In the genomic region with DNA sequence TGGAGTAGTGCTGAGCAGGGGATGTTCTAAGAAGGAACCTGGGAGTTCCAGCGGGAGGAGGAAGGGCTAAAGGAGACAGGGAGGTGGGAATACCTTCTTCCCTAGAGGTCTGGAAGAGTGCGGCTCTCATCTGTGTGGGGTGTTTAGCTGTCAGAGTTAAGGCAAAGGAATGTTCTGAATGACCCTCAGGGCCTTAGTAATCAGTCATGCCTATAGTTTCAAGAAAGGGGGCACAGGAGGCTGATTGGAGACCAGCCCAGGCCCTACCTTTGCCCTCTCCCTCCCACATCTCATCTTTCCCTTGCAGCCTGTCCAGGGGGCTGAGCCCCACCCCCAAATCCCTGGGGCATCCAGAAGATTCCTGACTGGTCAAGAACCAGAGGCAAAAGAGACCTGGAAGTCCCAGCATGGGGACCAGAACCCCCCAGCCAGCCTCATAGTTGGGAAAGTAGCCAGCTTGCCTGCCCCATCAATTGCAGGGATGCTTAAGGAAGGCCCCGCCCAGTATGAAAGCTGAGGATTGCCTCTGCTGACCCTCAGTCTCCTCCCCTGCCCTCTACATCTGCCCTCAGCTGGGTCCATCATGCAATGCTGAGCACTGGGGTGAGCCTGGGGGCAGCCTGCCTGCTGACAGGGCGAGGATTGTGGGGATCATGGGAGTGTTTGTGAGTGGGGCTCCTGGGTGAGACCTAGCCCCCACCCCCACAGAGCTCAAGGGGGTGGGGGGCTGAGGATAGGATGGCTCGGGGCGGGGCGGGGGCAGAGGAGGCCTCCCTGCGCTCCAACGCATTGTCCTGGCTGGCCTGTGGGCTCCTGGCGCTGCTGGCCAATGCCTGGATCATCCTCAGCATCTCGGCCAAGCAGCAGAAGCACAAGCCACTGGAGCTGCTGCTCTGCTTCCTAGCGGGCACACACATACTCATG, we compare ENCODE assay signal across 20 cellular contexts. TPM values are rescaled to one million over a fixed set of nuclear protein-coding genes. Genes with fewer than 3 reads are reported as not detected.
A peak's percentile ranks its signal among the peaks of the same experiment; 100 is the strongest.
DNase-seq lines count a peak whose midpoint lies in the region; ATAC-seq and TF ChIP-seq lines count a peak whose summit lies in the region.
"Had no signal": no experiment of that assay in that cellular context is flagged by ENCODE, and none has a peak within 500 bp of the region (broad histone marks: within the 10 kb centered on the region; RNA-seq: fewer than 3 reads in every experiment).

No MANE protein-coding gene starts in this region.

- peaks cover 41% of the 10 kb centered on the region for H3K4me1 ChIP-seq in suprapubic skin

- H3K9me3 ChIP-seq in CD4-positive, alpha-beta T cell (ENCODE audit: control insufficient read depth, low read length) = no peaks in the 10 kb centered on the region
- H3K9me3 ChIP-seq in suprapubic skin = no peaks in the 10 kb centered on the region
- H3K9me3 ChIP-seq: lower lobe of right lung had no signal

- CTCF ChIA-PET in CD4-positive, alpha-beta T cell (lab: Charles Lee) = interaction anchor here (1.8 kb wide), 1 partner anchor 70 kb away, joined by 8 read pairs; a partner anchor contains a TSS
- CTCF ChIA-PET in WTC11 (lab: Charles Lee) = interaction anchor here (0.6 to 6.4 kb wide), 7 partner anchors 11 to 203 kb away, joined by 3 to 112 read pairs (median 5); a partner anchor contains a TSS

- H3K4me3 Mint-ChIP-seq in CD4-positive, alpha-beta T cell = peak overlapping the region; percentile 36
- H3K4me3 Mint-ChIP-seq in WTC11 = peak overlapping the region; percentile 78
- H3K4me3 Mint-ChIP-seq: activated CD8-positive, alpha-beta T cell treated with anti-CD3 and anti-CD28 coated beads, Interleukin-2, amount 10 ng/mL, durations not matched to agents 7 days and 5 days; stimulated activated naive CD8-positive, alpha-beta T cell treated with anti-CD3 and anti-CD28 coated beads, Interleukin-15, Interleukin-2, amounts not matched to agents 100 ng/mL and 50 ng/mL, for 24 hours had no signal

- peaks cover 28% of the 10 kb centered on the region for H3K36me3 Mint-ChIP-seq in CD4-positive, alpha-beta T cell (ENCODE audit: low read depth)
- H3K36me3 Mint-ChIP-seq in WTC11 = peaks cover 5% of the 10 kb centered on the region; the same call in 1 of the 2 replicates
- H3K36me3 Mint-ChIP-seq: naive thymus-derived CD8-positive, alpha-beta T cell had no signal

- peaks cover 19% of the 10 kb centered on the region for H3K27me3 ChIP-seq in CD4-positive, alpha-beta T cell (ENCODE audit: control insufficient read depth, insufficient read depth, low read length)
- H3K27me3 ChIP-seq in suprapubic skin = peaks cover 42% of the 10 kb centered on the region

- TF ChIP-seq EP300 in suprapubic skin (IDR thresholded peaks at IDR 0.05) = no peak

- no peak for ATAC-seq in CD4-positive, alpha-beta T cell (ENCODE audit: poor library complexity)
- ATAC-seq in WTC11 = no peak
- ATAC-seq in HG03460 (IDR thresholded peaks at IDR 0.05; ENCODE audit: unreplicated experiment) = no peak
- ATAC-seq: activated CD8-positive, alpha-beta T cell treated with anti-CD3 and anti-CD28 coated beads, Interleukin-2, amount 10 ng/mL, durations not matched to agents 7 days and 5 days; lower lobe of right lung; naive thymus-derived CD8-positive, alpha-beta T cell; T-cell had no signal

- H3K27ac ChIP-seq in CD4-positive, alpha-beta T cell (ENCODE audit: low read depth, low read length) = no peak overlapping the region
- H3K27ac ChIP-seq in suprapubic skin = no peak overlapping the region
- H3K27ac ChIP-seq: epithelial cell of prostate, lower lobe of right lung had no signal

- peaks cover 32% of the 10 kb centered on the region for H3K27me3 Mint-ChIP-seq in CD4-positive, alpha-beta T cell
- H3K27me3 Mint-ChIP-seq in WTC11 (ENCODE audit: low read depth) = peaks cover 58% of the 10 kb centered on the region

- TF ChIP-seq POLR2A in suprapubic skin (IDR thresholded peaks at IDR 0.05) = no peak

- H3K27ac Mint-ChIP-seq in CD4-positive, alpha-beta T cell = no peak overlapping the region
- no peak overlapping the region for H3K27ac Mint-ChIP-seq in WTC11
- H3K27ac Mint-ChIP-seq: activated CD8-positive, alpha-beta T cell treated with anti-CD3 and anti-CD28 coated beads, Interleukin-2, amount 10 ng/mL, durations not matched to agents 7 days and 5 days; activated T-helper 2 cell treated with anti-CD3 and anti-CD28 coated beads, Interferon-gamma antibody, Interleukin-2, Interleukin-4, amounts not matched to agents 10 μg/mL and 5 μg/mL and 100 μg/mL, durations not matched to agents 14 hours and 24 hours and 36 hours; stimulated activated naive CD8-positive, alpha-beta T cell treated with anti-CD3 and anti-CD28 coated beads, Interleukin-15, Interleukin-2, amounts not matched to agents 100 ng/mL and 50 ng/mL, for 24 hours had no signal

- no peaks in the 10 kb centered on the region for H3K9me3 Mint-ChIP-seq in CD4-positive, alpha-beta T cell
- H3K9me3 Mint-ChIP-seq in WTC11 = no peaks in the 10 kb centered on the region
- H3K9me3 Mint-ChIP-seq: activated T-helper 2 cell treated with anti-CD3 and anti-CD28 coated beads, Interferon-gamma antibody, Interleukin-2, Interleukin-4, amounts not matched to agents 10 μg/mL and 5 μg/mL and 100 μg/mL, durations not matched to agents 14 hours and 24 hours and 36 hours; CD4-positive, alpha-beta memory T cell; naive thymus-derived CD8-positive, alpha-beta T cell; stimulated activated naive CD8-positive, alpha-beta T cell treated with anti-CD3 and anti-CD28 coated beads, Interleukin-15, Interleukin-2, amounts not matched to agents 100 ng/mL and 50 ng/mL, for 24 hours; T-cell had no signal

- intact Hi-C loops in CD4-positive, alpha-beta T cell (cut with DNase I, micrococcal nuclease) = loop anchor here in 1 of 2 experiments (2.0 kb wide), 1 partner anchor 205 kb away; no protein-coding TSS in a partner anchor

- TF ChIP-seq CTCF in CD4-positive, alpha-beta T cell (IDR thresholded peaks at IDR 0.05) = no peak
- TF ChIP-seq CTCF in WTC11 (IDR thresholded peaks at IDR 0.05) (no peak), suprapubic skin (IDR thresholded peaks at IDR 0.05) (no peak)

- no peaks in the 10 kb centered on the region for H3K36me3 ChIP-seq in suprapubic skin
- H3K36me3 ChIP-seq: lower lobe of right lung had no signal

- WGBS in suprapubic skin = 66% methylated on average over 6 of the region's 12 CpGs

- no peak for DNase-seq in CD4-positive, alpha-beta T cell
- DNase-seq in WTC11 (ENCODE audit: low spot score) (no peak), left kidney (ENCODE audit: low read depth, low spot score) (peak; percentile 75), NCI-H2107 (lab: John Stamatoyannopoulos, UW) (no peak), suprapubic skin (ENCODE audit: low spot score in 2 of 2) (no peak)
- DNase-seq: activated CD8-positive, alpha-beta T cell treated with anti-CD3 and anti-CD28 coated beads, Interleukin-2, amount 10 ng/mL, durations not matched to agents 7 days and 5 days; amniotic stem cell; CD4-positive, alpha-beta memory T cell; DMS79 treated with DMSO at 0.1 percent for 48 hours; lower lobe of right lung; MV-4-11; NCI-H2029; NCI-H524; Right ventricle myocardium superior had no signal

- H3K4me1 Mint-ChIP-seq in CD4-positive, alpha-beta T cell (ENCODE audit: low read depth) = peaks cover 27% of the 10 kb centered on the region
- peaks cover 74% of the 10 kb centered on the region for H3K4me1 Mint-ChIP-seq in WTC11

- POLR2A ChIA-PET in CD4-positive, alpha-beta T cell (lab: Charles Lee) = interaction anchor here (0.6 to 8.0 kb wide), 2 partner anchors 70 to 134 kb away, joined by 3 to 57 read pairs; a partner anchor contains a TSS
- POLR2A ChIA-PET in WTC11 (lab: Charles Lee) = interaction anchor here (0.6 to 1.6 kb wide), 3 partner anchors 34 to 70 kb away, joined by 3 to 9 read pairs (median 3); a partner anchor contains a TSS

- H3K4me3 ChIP-seq in suprapubic skin = no peak overlapping the region

TF ChIP-seq in WTC11, 78 proteins besides CTCF, POLR2A, EP300 and RAD21:
- no peak for TF ChIP-seq NR2C2 (CRISPR knock-in tag; IDR thresholded peaks at IDR 0.05)
- TF ChIP-seq ZNF121 (CRISPR knock-in tag; IDR thresholded peaks at IDR 0.05) = no peak
- TF ChIP-seq, protein P1, sequence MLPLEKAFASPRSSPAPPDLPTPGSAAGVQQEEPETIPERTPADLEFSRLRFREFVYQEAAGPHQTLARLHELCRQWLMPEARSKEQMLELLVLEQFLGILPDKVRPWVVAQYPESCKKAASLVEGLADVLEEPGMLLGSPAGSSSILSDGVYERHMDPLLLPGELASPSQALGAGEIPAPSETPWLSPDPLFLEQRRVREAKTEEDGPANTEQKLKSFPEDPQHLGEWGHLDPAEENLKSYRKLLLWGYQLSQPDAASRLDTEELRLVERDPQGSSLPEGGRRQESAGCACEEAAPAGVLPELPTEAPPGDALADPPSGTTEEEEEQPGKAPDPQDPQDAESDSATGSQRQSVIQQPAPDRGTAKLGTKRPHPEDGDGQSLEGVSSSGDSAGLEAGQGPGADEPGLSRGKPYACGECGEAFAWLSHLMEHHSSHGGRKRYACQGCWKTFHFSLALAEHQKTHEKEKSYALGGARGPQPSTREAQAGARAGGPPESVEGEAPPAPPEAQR (CRISPR knock-in tag; IDR thresholded peaks at IDR 0.05) = no peak
- TF ChIP-seq ETV6 (CRISPR knock-in tag; IDR thresholded peaks at IDR 0.05) = no peak
- TF ChIP-seq NFATC4 (CRISPR knock-in tag; IDR thresholded peaks at IDR 0.05) = no peak
- TF ChIP-seq, protein P2, sequence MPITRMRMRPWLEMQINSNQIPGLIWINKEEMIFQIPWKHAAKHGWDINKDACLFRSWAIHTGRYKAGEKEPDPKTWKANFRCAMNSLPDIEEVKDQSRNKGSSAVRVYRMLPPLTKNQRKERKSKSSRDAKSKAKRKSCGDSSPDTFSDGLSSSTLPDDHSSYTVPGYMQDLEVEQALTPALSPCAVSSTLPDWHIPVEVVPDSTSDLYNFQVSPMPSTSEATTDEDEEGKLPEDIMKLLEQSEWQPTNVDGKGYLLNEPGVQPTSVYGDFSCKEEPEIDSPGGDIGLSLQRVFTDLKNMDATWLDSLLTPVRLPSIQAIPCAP (CRISPR knock-in tag; IDR thresholded peaks at IDR 0.05) = no peak
- TF ChIP-seq HMGA2 (CRISPR knock-in tag; IDR thresholded peaks at IDR 0.05) = no peak

RNA-seq across cellular contexts. Expression of a gene that starts 1.8 kb away (rescaled TPM):
- not detected for total RNA-seq in CD4-positive, alpha-beta T cell
- total RNA-seq in WTC11 (2021) (7.3 to 9.3 TPM (median 8.2 TPM) in 3 replicates), suprapubic skin (1 to 10 TPM in 2 of 4 donors, under 1 TPM in 2; 0.47 to 2.1 (median 1.0) TPM)
- total RNA-seq: naive thymus-derived CD8-positive, alpha-beta T cell had no signal

RNA-seq across cellular contexts. Expression of a gene that starts 4.8 kb away (rescaled TPM):
- 1 to 10 TPM; 2.5 to 4.1 TPM for total RNA-seq in CD4-positive, alpha-beta T cell
- total RNA-seq in WTC11 (2021) (49.9 to 55.7 TPM (median 50.7 TPM) in 3 replicates), suprapubic skin (10 to 100 TPM in 3 of 4 donors, 1 to 10 TPM in 1; 5.0 to 30.5 (median 14.3) TPM)

RNA-seq across cellular contexts. Expression of a gene that starts 17.3 kb away (rescaled TPM):
- under 1 TPM; 0.75 to 0.85 TPM for total RNA-seq in CD4-positive, alpha-beta T cell
- total RNA-seq in WTC11 (2021) (14.0 to 16.5 TPM (median 14.3 TPM) in 3 replicates), suprapubic skin (1 to 10 TPM in 2 of 4 donors, under 1 TPM in 1, not detected in 1; 0.72 to 1.5 (median 1.4) TPM)

RNA-seq across cellular contexts. Expression of a gene that starts 27.7 kb away (rescaled TPM):
- under 1 TPM; 0.80 to 0.89 TPM for total RNA-seq in CD4-positive, alpha-beta T cell
- 47.1 to 61.8 TPM (median 49.1 TPM) in 3 replicates for total RNA-seq in WTC11 (2021)
- total RNA-seq in suprapubic skin = 1 to 10 TPM; 4.8 to 8.9 (median 5.9) TPM

RNA-seq across cellular contexts. Expression of a gene that starts 28.5 kb away (rescaled TPM):
- 10 to 100 TPM; 31.8 to 33.4 TPM for total RNA-seq in CD4-positive, alpha-beta T cell
- 141 to 158 TPM (median 149 TPM) in 3 replicates for total RNA-seq in WTC11 (2021)
- total RNA-seq in suprapubic skin = 10 to 100 TPM; 54.7 to 71.8 (median 68.9) TPM
